12 cellular contexts compared by ENCODE assay signal in the genomic region with DNA sequence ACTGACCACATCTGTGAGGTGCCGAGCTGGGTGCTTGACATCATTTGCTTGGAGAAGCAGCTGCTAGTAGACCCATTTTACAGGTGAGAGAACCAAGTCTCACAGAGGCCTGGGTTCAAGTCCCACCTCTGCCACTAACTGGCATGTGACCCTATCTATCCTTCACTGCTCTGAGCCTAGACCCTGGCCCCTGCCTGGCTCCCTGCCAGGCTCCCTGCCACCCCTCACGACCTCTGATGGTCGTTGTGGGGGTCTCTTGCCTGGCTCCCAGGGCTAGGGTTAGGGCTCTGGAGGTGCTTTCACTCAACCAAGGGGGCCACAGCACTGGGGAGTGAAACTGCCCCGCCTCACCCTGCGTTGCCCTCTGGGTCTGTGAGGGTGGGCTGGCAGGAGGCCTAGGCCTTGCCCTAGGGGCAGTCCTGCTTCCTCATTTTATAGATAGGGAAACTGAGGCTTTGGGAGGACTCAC. TPM values are rescaled to one million over a fixed set of nuclear protein-coding genes. Genes with fewer than 3 reads are reported as not detected.
DNase-seq lines count a peak whose midpoint lies in the region; ATAC-seq and TF ChIP-seq lines count a peak whose summit lies in the region.
"Had no signal": no experiment of that assay in that cellular context is flagged by ENCODE, and none has a peak within 500 bp of the region (broad histone marks: within the 10 kb centered on the region; RNA-seq: fewer than 3 reads in every experiment).

No MANE protein-coding gene starts in this region.

- H3K27ac ChIP-seq in smooth muscle cell (ENCODE audit: low read depth): no peak overlapping the region

- H4K20me1 ChIP-seq in smooth muscle cell (ENCODE audit: low read depth): no peaks in the 10 kb centered on the region

- H3K27me3 Mint-ChIP-seq in activated T-helper 17 cell treated with anti-CD3 and anti-CD28 coated beads, Interleukin-2, amount 50 U/mL, for 72 hours: no peaks in the 10 kb centered on the region
- H3K27me3 Mint-ChIP-seq in memory B cell (no peaks in the 10 kb centered on the region), type B pancreatic cell (no peaks in the 10 kb centered on the region)

- no peaks in the 10 kb centered on the region for H3K27me3 ChIP-seq in smooth muscle cell (ENCODE audit: low read depth)
- H3K27me3 ChIP-seq: vagina had no signal

- no peaks in the 10 kb centered on the region for H3K4me1 ChIP-seq in smooth muscle cell (ENCODE audit: low read depth)

- H3K79me2 ChIP-seq in smooth muscle cell (ENCODE audit: low read depth): no peaks in the 10 kb centered on the region

- H3K4me3 ChIP-seq in smooth muscle cell: no peak overlapping the region
- H3K4me3 ChIP-seq: vagina had no signal

- H3K9me3 Mint-ChIP-seq in activated naive CD4-positive, alpha-beta T cell treated with anti-CD3 and anti-CD28 coated beads, Interleukin-2, amount 50 U/mL, for 72 hours: peaks cover 3 to 9% of the 10 kb centered on the region in 2 donors
- peaks cover 4% of the 10 kb centered on the region for H3K9me3 Mint-ChIP-seq in activated T-helper 17 cell treated with anti-CD3 and anti-CD28 coated beads, Interleukin-2, amount 50 U/mL, for 72 hours
- peaks cover 2% of the 10 kb centered on the region for H3K9me3 Mint-ChIP-seq in memory B cell
- H3K9me3 Mint-ChIP-seq in type B pancreatic cell: no peaks in the 10 kb centered on the region

- peak; percentile 0 for DNase-seq in activated naive CD4-positive, alpha-beta T cell treated with Interleukin-2 at 50 U/mL for 16 hours
- no peak for DNase-seq in activated naive CD4-positive, alpha-beta T cell treated with anti-CD3 and anti-CD28 coated beads, Interleukin-2, amount 50 U/mL, for 72 hours (ENCODE audit: low spot score in 2 of 2)
- no peak for DNase-seq in memory B cell (ENCODE audit: low spot score in 2 of 2)
- peak; percentile 62 for DNase-seq in type B pancreatic cell (ENCODE audit: extremely low spot score, unreplicated experiment)
- no peak for DNase-seq in cortex of kidney (lab: John Stamatoyannopoulos, UW)
- DNase-seq in smooth muscle cell (lab: John Stamatoyannopoulos, UW; ENCODE audit: unreplicated experiment): no peak
- DNase-seq in epidermal melanocyte (ENCODE audit: insufficient read length, low spot score): no peak
- DNase-seq: activated CD4-positive, alpha-beta T cell treated with anti-CD3 and anti-CD28 coated beads for 1 hour; DMS53; nephron progenitor cell had no signal

- peak overlapping the region; percentile 83 for H3K4me3 Mint-ChIP-seq in activated T-helper 17 cell treated with anti-CD3 and anti-CD28 coated beads, Interleukin-2, amount 50 U/mL, for 72 hours
- H3K4me3 Mint-ChIP-seq in memory B cell (no peak overlapping the region), type B pancreatic cell (no peak overlapping the region)
- H3K4me3 Mint-ChIP-seq: nephron progenitor cell had no signal

- no peak for ATAC-seq in activated naive CD4-positive, alpha-beta T cell treated with anti-CD3 and anti-CD28 coated beads, Interleukin-2, amount 50 U/mL, for 72 hours
- no peak for ATAC-seq in activated T-helper 17 cell treated with anti-CD3 and anti-CD28 coated beads, Interleukin-2, amount 50 U/mL, for 72 hours (replicated peaks)
- no peak for ATAC-seq in memory B cell (ENCODE audit: low read depth)

- no peaks in the 10 kb centered on the region for H3K36me3 ChIP-seq in smooth muscle cell (ENCODE audit: low read depth)

- peaks cover 12% of the 10 kb centered on the region for H3K4me1 Mint-ChIP-seq in activated T-helper 17 cell treated with anti-CD3 and anti-CD28 coated beads, Interleukin-2, amount 50 U/mL, for 72 hours
- H3K4me1 Mint-ChIP-seq in memory B cell (peaks cover 54% of the 10 kb centered on the region), type B pancreatic cell (ENCODE audit: unreplicated experiment) (no peaks in the 10 kb centered on the region)

- 96% methylated on average over 5 of the region's 5 CpGs for WGBS in smooth muscle cell (ENCODE audit: low lambda C conversion rate)

- no peak overlapping the region for H2AFZ ChIP-seq in smooth muscle cell (ENCODE audit: low read depth)

- no peak overlapping the region for H3K4me2 ChIP-seq in smooth muscle cell

- peaks cover 0 to 20% of the 10 kb centered on the region in 2 donors for H3K36me3 Mint-ChIP-seq in activated naive CD4-positive, alpha-beta T cell treated with anti-CD3 and anti-CD28 coated beads, Interleukin-2, amount 50 U/mL, for 72 hours
- H3K36me3 Mint-ChIP-seq in activated T-helper 17 cell treated with anti-CD3 and anti-CD28 coated beads, Interleukin-2, amount 50 U/mL, for 72 hours (ENCODE audit: low read depth): peaks cover 26% of the 10 kb centered on the region
- H3K36me3 Mint-ChIP-seq in memory B cell (peaks cover 6% of the 10 kb centered on the region), type B pancreatic cell (peaks cover 8% of the 10 kb centered on the region)

- H3K9me3 ChIP-seq in smooth muscle cell (replicated peaks; ENCODE audit: low read depth): no peaks in the 10 kb centered on the region
- H3K9me3 ChIP-seq: vagina had no signal

- H3F3A ChIP-seq in smooth muscle cell (ENCODE audit: low read depth): peaks cover 1% of the 10 kb centered on the region

- H3K27ac Mint-ChIP-seq in activated naive CD4-positive, alpha-beta T cell treated with anti-CD3 and anti-CD28 coated beads, Interleukin-2, amount 50 U/mL, for 72 hours: peak overlapping the region in 1 of 2 donors; percentile 94
- peak overlapping the region; percentile 90 for H3K27ac Mint-ChIP-seq in activated T-helper 17 cell treated with anti-CD3 and anti-CD28 coated beads, Interleukin-2, amount 50 U/mL, for 72 hours
- H3K27ac Mint-ChIP-seq in memory B cell (peak overlapping the region; percentile 4), type B pancreatic cell (no peak overlapping the region)

- TF ChIP-seq CTCF in type B pancreatic cell (conservative IDR thresholded peaks at IDR 0.05) (no peak), smooth muscle cell (IDR thresholded peaks at IDR 0.05; ENCODE audit: borderline replicate concordance, insufficient read depth, poor library complexity, severe bottlenecking) (no peak)

- H3K9ac ChIP-seq in smooth muscle cell (ENCODE audit: low read depth): no peak overlapping the region

RNA-seq across cellular contexts. Expression of a gene that starts 7.2 kb away (rescaled TPM):
- 100 to 1,000 TPM; 216 to 239 TPM for total RNA-seq in activated naive CD4-positive, alpha-beta T cell treated with anti-CD3 and anti-CD28 coated beads, Interleukin-2, amount 50 U/mL, for 72 hours
- 100 to 1,000 TPM; 220 to 254 TPM for total RNA-seq in activated T-helper 17 cell treated with anti-CD3 and anti-CD28 coated beads, Interleukin-2, amount 50 U/mL, for 72 hours
- total RNA-seq in type B pancreatic cell (ENCODE audit: low replicate concordance) (197 and 235 TPM in 2 replicates), smooth muscle cell (109 and 125 TPM in 2 replicates)
- 175 and 200 TPM in 2 replicates for polyA plus RNA-seq in smooth muscle cell

RNA-seq across cellular contexts. Expression of a gene that starts 43.5 kb away (rescaled TPM):
- 10 to 100 TPM; 56.6 to 77.6 TPM for total RNA-seq in activated naive CD4-positive, alpha-beta T cell treated with anti-CD3 and anti-CD28 coated beads, Interleukin-2, amount 50 U/mL, for 72 hours
- total RNA-seq in activated T-helper 17 cell treated with anti-CD3 and anti-CD28 coated beads, Interleukin-2, amount 50 U/mL, for 72 hours: 100 to 1,000 TPM in 1 of 2 donors, 10 to 100 TPM in 1; 83.5 to 122 TPM
- total RNA-seq in type B pancreatic cell (ENCODE audit: low replicate concordance): 31.4 and 45.4 TPM in 2 replicates
- total RNA-seq in smooth muscle cell: 19.3 and 23.8 TPM in 2 replicates
- polyA plus RNA-seq in smooth muscle cell: 17.3 and 27.4 TPM in 2 replicates

Comparison
In these comparisons a context has a peak if more than half of its experiments do, and no peak if none do; other contexts are left out.
1. DNase-seq: peak in activated naive CD4-positive, alpha-beta T cell treated with Interleukin-2 at 50 U/mL for 16 hours (single experiment) and type B pancreatic cell (single experiment); none in activated naive CD4-positive, alpha-beta T cell treated with anti-CD3 and anti-CD28 coated beads, Interleukin-2, amount 50 U/mL, for 72 hours (0 of 2), memory B cell (0 of 2), cortex of kidney (single experiment), smooth muscle cell (single experiment) and epidermal melanocyte (single experiment).